In genomic region chr5:5800801-5801761, GRCh38 we compare ENCODE assay signal across 21 cellular contexts.
DNase-seq lines count a peak whose midpoint lies in the region; ATAC-seq and TF ChIP-seq lines count a peak whose summit lies in the region.
"Had no signal": no experiment of that assay in that cellular context is flagged by ENCODE, and none has a peak within 500 bp of the region (broad histone marks: within the 10 kb centered on the region; RNA-seq: fewer than 3 reads in every experiment).

No MANE protein-coding gene starts in this region.

- H4K8ac ChIP-seq in neuronal stem cell (ENCODE audit: low read depth, low read length) = no peak overlapping the region

- no peaks in the 10 kb centered on the region for H3K4me1 ChIP-seq in right atrium auricular region
- peaks cover 0 to 23% (median 2%) of the 10 kb centered on the region in 9 donors for H3K4me1 ChIP-seq in heart right ventricle
- no peaks in the 10 kb centered on the region for H3K4me1 ChIP-seq in neuronal stem cell (ENCODE audit: control insufficient read depth in 2 of 2, insufficient read depth in 1 of 2, low read depth in 1 of 2, low read length in 2 of 2)
- no peaks in the 10 kb centered on the region for H3K4me1 ChIP-seq in upper lobe of right lung
- H3K4me1 ChIP-seq in psoas muscle = no peaks in the 10 kb centered on the region
- H3K4me1 ChIP-seq: SJCRH30 had no signal

- DNase-seq in Right ventricle myocardium inferior (ENCODE audit: missing footprints) (no peak), right atrium auricular region (ENCODE audit: low spot score) (no peak), heart right ventricle (peak; percentile 18 to 50), neuronal stem cell (ENCODE audit: low spot score) (no peak), upper lobe of right lung (no peak), posterior cingulate gyrus (no peak), psoas muscle (no peak), GOT3 (lab: John Stamatoyannopoulos, UW) (no peak)
- DNase-seq: 8988T, Calu3, DND-41, IMR-90, KG1, MG63, NCI-H1105 treated with DMSO at 0.1 percent for 48 hours, NCI-H2081 treated with DMSO at 0.1 percent for 48 hours, NCI-H2171, NCI-H226, NCI-H510A, SJCRH30 had no signal

- no peak overlapping the region for H2BK120ac ChIP-seq in neuronal stem cell (ENCODE audit: low read depth, low read length)

- H3K27me3 ChIP-seq in right atrium auricular region = no peaks in the 10 kb centered on the region
- no peaks in the 10 kb centered on the region for H3K27me3 ChIP-seq in heart right ventricle
- no peaks in the 10 kb centered on the region for H3K27me3 ChIP-seq in neuronal stem cell (ENCODE audit: control insufficient read depth in 3 of 3, insufficient read depth in 3 of 3, low read depth in 1 of 3, low read length in 3 of 3)
- no peaks in the 10 kb centered on the region for H3K27me3 ChIP-seq in upper lobe of right lung
- H3K27me3 ChIP-seq in psoas muscle (ENCODE audit: insufficient read depth in 3 of 3, low read length in 2 of 3) = no peaks in the 10 kb centered on the region
- H3K27me3 ChIP-seq: SJCRH30 had no signal

- H3K4me2 ChIP-seq in neuronal stem cell (ENCODE audit: insufficient read depth, low read length, poor library complexity, severe bottlenecking) = no peak overlapping the region

- intact Hi-C loops in Right ventricle myocardium inferior (cut with DNase I) = no loop called here
- intact Hi-C loops in heart right ventricle (cut with DNase I) = no loop called here
- intact Hi-C loops in upper lobe of right lung (cut with DNase I) = no loop called here
- intact Hi-C loops in posterior cingulate gyrus (cut with DNase I) = no loop called here
- intact Hi-C loops in psoas muscle (cut with DNase I) = no loop called here

- H3K79me1 ChIP-seq in neuronal stem cell (ENCODE audit: low read depth, low read length) = no peaks in the 10 kb centered on the region

- no peak overlapping the region for H2BK5ac ChIP-seq in neuronal stem cell (ENCODE audit: low read length)

- H2AK5ac ChIP-seq in neuronal stem cell (ENCODE audit: low read depth, low read length) = no peak overlapping the region

- no peak overlapping the region for H3K18ac ChIP-seq in neuronal stem cell (ENCODE audit: low read length)

- no peaks in the 10 kb centered on the region for H3K9me3 ChIP-seq in right atrium auricular region
- H3K9me3 ChIP-seq in heart right ventricle = no peaks in the 10 kb centered on the region
- no peaks in the 10 kb centered on the region for H3K9me3 ChIP-seq in neuronal stem cell (replicated peaks in 1 of 2; ENCODE audit: control insufficient read depth in 2 of 2, insufficient read depth in 1 of 2, low read depth in 1 of 2, low read length in 2 of 2)
- no peaks in the 10 kb centered on the region for H3K9me3 ChIP-seq in upper lobe of right lung
- H3K9me3 ChIP-seq in psoas muscle = no peaks in the 10 kb centered on the region
- H3K9me3 ChIP-seq: MG63, SJCRH30 had no signal

- 56 to 58% methylated on average over 11 of the region's 11 CpGs for WGBS in heart right ventricle, 2 donors
- WGBS in neuronal stem cell (ENCODE audit: extremely low coverage in 2 of 2, insufficient read length in 2 of 2, insufficient replicate concordance in 1 of 2), 2 donors = no CpG with 5 or more reads among the region's 11 CpGs
- 56 to 71% (median 70%) methylated on average over 11 of the region's 11 CpGs for WGBS in psoas muscle, 3 donors

- H3K14ac ChIP-seq in neuronal stem cell (ENCODE audit: low read length) = peak overlapping the region; percentile 85

- H3K23ac ChIP-seq in neuronal stem cell (ENCODE audit: low read depth, low read length, poor library complexity) = no peak overlapping the region

- no peak overlapping the region for H3K4ac ChIP-seq in neuronal stem cell (ENCODE audit: low read length)

- H3K36me3 ChIP-seq in right atrium auricular region (no peaks in the 10 kb centered on the region), heart right ventricle (no peaks in the 10 kb centered on the region), neuronal stem cell (replicated peaks in 1 of 2; ENCODE audit: control insufficient read depth in 2 of 2, insufficient read depth in 2 of 2, low read length in 2 of 2) (no peaks in the 10 kb centered on the region), upper lobe of right lung (no peaks in the 10 kb centered on the region), psoas muscle (ENCODE audit: insufficient read depth in 1 of 2, low read depth in 1 of 2) (no peaks in the 10 kb centered on the region)
- H3K36me3 ChIP-seq: MG63, SJCRH30 had no signal

- peak overlapping the region; percentile 57 for H4K91ac ChIP-seq in neuronal stem cell (ENCODE audit: low read depth, low read length, poor library complexity)

- H3K4me3 ChIP-seq in right atrium auricular region (no peak overlapping the region), heart right ventricle (no peak overlapping the region), neuronal stem cell (ENCODE audit: low read length in 2 of 2) (no peak overlapping the region), upper lobe of right lung (no peak overlapping the region), psoas muscle (no peak overlapping the region)
- H3K4me3 ChIP-seq: MG63, SJCRH30 had no signal

- no peak overlapping the region for H2BK15ac ChIP-seq in neuronal stem cell (ENCODE audit: low read length)

- ATAC-seq in Right ventricle myocardium inferior (peak; percentile 85), heart right ventricle (peak; percentile 50 to 89 (median 79)), upper lobe of right lung (peak; percentile 32), psoas muscle (no peak)
- ATAC-seq: HCT116 had no signal

- TF ChIP-seq CTCF in right atrium auricular region (IDR thresholded peaks at IDR 0.05) = no peak
- no peak for TF ChIP-seq CTCF in heart right ventricle (IDR thresholded peaks at IDR 0.05)
- TF ChIP-seq CTCF in upper lobe of right lung (IDR thresholded peaks at IDR 0.05) = no peak
- TF ChIP-seq CTCF in psoas muscle (IDR thresholded peaks at IDR 0.05) = no peak

- H3K9ac ChIP-seq in neuronal stem cell (ENCODE audit: low read depth, low read length, poor library complexity) = no peak overlapping the region

- H3K27ac ChIP-seq in right atrium auricular region = no peak overlapping the region
- peak overlapping the region in 6 of 10 donors; percentile 2 to 50 (median 28) for H3K27ac ChIP-seq in heart right ventricle
- H3K27ac ChIP-seq in neuronal stem cell (replicated peaks; ENCODE audit: low read length) = no peak overlapping the region
- no peak overlapping the region for H3K27ac ChIP-seq in upper lobe of right lung
- H3K27ac ChIP-seq in psoas muscle = no peak overlapping the region
- H3K27ac ChIP-seq: SJCRH30 had no signal

- peak overlapping the region; percentile 46 for H2BK12ac ChIP-seq in neuronal stem cell (ENCODE audit: low read length)

- H2AFZ ChIP-seq in neuronal stem cell (ENCODE audit: low read length) = no peak overlapping the region

Comparison
In these comparisons a context has a peak if more than half of its experiments do, and no peak if none do; other contexts are left out.
1. DNase-seq: peak in heart right ventricle (2 of 2); none in Right ventricle myocardium inferior (single experiment), right atrium auricular region (single experiment), neuronal stem cell (single experiment), upper lobe of right lung (single experiment), posterior cingulate gyrus (0 of 10), psoas muscle (0 of 2) and GOT3 (single experiment).
2. H3K27ac ChIP-seq: peak in heart right ventricle (6 of 10); none in right atrium auricular region (0 of 2), neuronal stem cell (single experiment), upper lobe of right lung (single experiment) and psoas muscle (single experiment).
3. ATAC-seq: peak in Right ventricle myocardium inferior (single experiment), heart right ventricle (8 of 8) and upper lobe of right lung (single experiment); none in psoas muscle (0 of 4).